Comparison of ENCODE assay signal across 8 cellular contexts in the genomic region with DNA sequence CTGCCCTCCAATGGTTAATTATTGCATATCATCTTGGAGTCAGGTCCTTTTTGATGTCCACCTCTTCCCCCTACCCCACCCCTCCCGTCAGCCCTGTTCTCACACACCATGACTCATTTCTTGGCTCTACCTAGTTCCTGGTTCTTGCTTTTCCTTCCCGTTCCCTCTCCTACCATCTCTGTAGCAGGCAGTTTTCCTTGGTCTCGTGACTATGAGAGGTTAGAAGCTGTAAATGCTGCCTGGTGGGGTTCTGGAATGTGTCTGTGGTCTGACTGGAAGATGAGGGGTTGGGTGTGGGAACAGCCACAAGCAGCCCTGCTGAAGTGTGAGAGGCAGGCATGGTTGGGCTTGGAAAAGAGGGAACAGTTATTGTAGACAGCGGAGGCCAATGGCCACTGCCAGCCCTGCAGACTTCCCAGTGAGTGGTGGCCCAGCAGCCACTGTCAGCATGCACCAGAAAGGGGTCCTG. TPM values are rescaled to one million over a fixed set of nuclear protein-coding genes. Genes with fewer than 3 reads are reported as not detected.
DNase-seq lines count a peak whose midpoint lies in the region; ATAC-seq and TF ChIP-seq lines count a peak whose summit lies in the region.

No MANE protein-coding gene starts in this region.

- POLR2A ChIA-PET in AG04450 (lab: Yijun Ruan, JAX) = interaction anchor here (0.5 to 4.8 kb wide), 10 partner anchors 11 to 452 kb away, joined by 3 to 45 read pairs (median 4); partner anchors contain the start of genes IRF1 and RAD50

- H3K4me3 ChIP-seq in AG04450 (ENCODE audit: low read depth, low read length) (0 out of 2 replicates have a peak overlapping the region, but pooled peaks have one; percentile 17), body of pancreas (no peak overlapping the region), thoracic aorta (peak overlapping the region; percentile 22), H7 (ENCODE audit: insufficient read depth, low read depth, low read length) (no peak overlapping the region)

- H3K27ac ChIP-seq in AG04450 (ENCODE audit: low read depth, low read length) (peak overlapping the region; percentile 98), body of pancreas (peak overlapping the region; percentile 75 to 88 (median 80)), layer of hippocampus (ENCODE audit: low read depth, low read length) (peak overlapping the region; percentile 35), thoracic aorta (peak overlapping the region; percentile 91 to 94)

- ATAC-seq in body of pancreas (peak; percentile 83), thoracic aorta (ENCODE audit: insufficient number of reproducible peaks, low FRiP score, low read depth) (peak; percentile 58), HG03139 (IDR thresholded peaks at IDR 0.05; ENCODE audit: unreplicated experiment) (no peak)

- H3K4me1 ChIP-seq in body of pancreas (peaks cover 39% of the 10 kb centered on the region), thoracic aorta (ENCODE audit: control insufficient read depth in 1 of 2, low read depth in 2 of 2) (peaks cover 22 to 56% of the 10 kb centered on the region in 2 donors)

- 48 to 70% methylated on average over 4 of the region's 4 CpGs for whole genome bisulfite sequencing in body of pancreas, 2 donors

- no peaks in the 10 kb centered on the region for H3K27me3 ChIP-seq in AG04450 (ENCODE audit: control insufficient read depth, insufficient read depth, low read length)
- H3K27me3 ChIP-seq in body of pancreas = no peaks in the 10 kb centered on the region
- no peaks in the 10 kb centered on the region for H3K27me3 ChIP-seq in layer of hippocampus (ENCODE audit: control insufficient read depth, insufficient read depth, low read length)
- H3K27me3 ChIP-seq in thoracic aorta (replicated peaks; ENCODE audit: insufficient read depth) = no peaks in the 10 kb centered on the region
- H3K27me3 ChIP-seq in H7 (ENCODE audit: control insufficient read depth, insufficient read depth, low read length) = no peaks in the 10 kb centered on the region

- intact Hi-C loops in body of pancreas (cut with DNase I) = no loop called here

- H3K9me3 ChIP-seq in AG04450 (ENCODE audit: control insufficient read depth, insufficient read depth, low read length) (no peaks in the 10 kb centered on the region), body of pancreas (no peaks in the 10 kb centered on the region), thoracic aorta (no peaks in the 10 kb centered on the region)

- peak; percentile 93 for DNase-seq in AG04450 (ENCODE audit: low read depth, low spot score)
- DNase-seq in LHCN-M2 (ENCODE audit: low read depth) = peak; percentile 100
- peak; percentile 41 to 79 (median 61) for DNase-seq in body of pancreas
- DNase-seq in thoracic aorta (ENCODE audit: low spot score) = peak; percentile 65
- DNase-seq in H7 = no peak
- no peak for DNase-seq in activated CD4-positive, CD25-positive, alpha-beta regulatory T cell treated with anti-CD3 and anti-CD28 coated beads, Interleukin-2, amount 50 U/mL, for 72 hours

- peaks cover 0 to 7% of the 10 kb centered on the region in 2 donors for H3K36me3 ChIP-seq in body of pancreas (replicated peaks in 1 of 2; ENCODE audit: insufficient read depth in 1 of 2, low read depth in 2 of 2)
- peaks cover 9% of the 10 kb centered on the region for H3K36me3 ChIP-seq in thoracic aorta
- H3K36me3 ChIP-seq in H7 (replicated peaks; ENCODE audit: control insufficient read depth, insufficient read depth, low read length) = no peaks in the 10 kb centered on the region

- CTCF ChIA-PET in AG04450 (lab: Charles Lee) = interaction anchor here (0.6 to 9.2 kb wide), 23 partner anchors 18 to 907 kb away, joined by 3 to 209 read pairs (median 7); partner anchors contain the start of gene IRF1

- peak in 2 of 3 donors; percentile 28 to 36 for TF ChIP-seq POLR2A in body of pancreas (IDR thresholded peaks at IDR 0.05)

- TF ChIP-seq CTCF in AG04450 (IDR thresholded peaks at IDR 0.05; ENCODE audit: low read depth, low read length) (no peak), body of pancreas (IDR thresholded peaks at IDR 0.05) (peak in 1 of 7 experiments; percentile 1), thoracic aorta (IDR thresholded peaks at IDR 0.05) (no peak)

RNA-seq across cellular contexts. Expression of gene SLC22A5, which starts 18.2 kb away (rescaled TPM):
- polyA plus RNA-seq in AG04450 (2011; rRNA removed) = 6.9 TPM in 2 replicates
- polyA minus RNA-seq in AG04450 (2011; rRNA and poly(A)+ RNA removed) = 9.6 and 13.4 TPM in 2 replicates
- total RNA-seq in LHCN-M2 (2014; rRNA removed) = 5.6 and 6.1 TPM in 2 replicates
- polyA plus RNA-seq in LHCN-M2 (2012) = 8.8 TPM
- total RNA-seq in body of pancreas = 10 to 100 TPM; 21.3 to 30.3 TPM
- total RNA-seq in thoracic aorta = 10 to 100 TPM; 24.9 to 30.8 TPM
- total RNA-seq in H7 (2014; rRNA removed; shearing (Covaris generic)) = 0.76 and 1.6 TPM in 2 replicates

Comparison
In these comparisons a context has a peak if more than half of its experiments do, and no peak if none do; other contexts are left out.
1. DNase-seq: peak in AG04450 (single experiment), LHCN-M2 (single experiment), body of pancreas (4 of 4) and thoracic aorta (single experiment); none in H7 (single experiment) and activated CD4-positive, CD25-positive, alpha-beta regulatory T cell treated with anti-CD3 and anti-CD28 coated beads, Interleukin-2, amount 50 U/mL, for 72 hours (single experiment).
2. H3K27ac ChIP-seq: peak in every context shown above with its lines; median percentile 98 in AG04450; 92 in thoracic aorta; 80 in body of pancreas; 35 in layer of hippocampus.
3. H3K4me3 ChIP-seq: peak in AG04450 (single experiment) and thoracic aorta (single experiment); none in body of pancreas (0 of 2) and H7 (single experiment).